ENCODE assay signal across 24 cellular contexts in the genomic region with DNA sequence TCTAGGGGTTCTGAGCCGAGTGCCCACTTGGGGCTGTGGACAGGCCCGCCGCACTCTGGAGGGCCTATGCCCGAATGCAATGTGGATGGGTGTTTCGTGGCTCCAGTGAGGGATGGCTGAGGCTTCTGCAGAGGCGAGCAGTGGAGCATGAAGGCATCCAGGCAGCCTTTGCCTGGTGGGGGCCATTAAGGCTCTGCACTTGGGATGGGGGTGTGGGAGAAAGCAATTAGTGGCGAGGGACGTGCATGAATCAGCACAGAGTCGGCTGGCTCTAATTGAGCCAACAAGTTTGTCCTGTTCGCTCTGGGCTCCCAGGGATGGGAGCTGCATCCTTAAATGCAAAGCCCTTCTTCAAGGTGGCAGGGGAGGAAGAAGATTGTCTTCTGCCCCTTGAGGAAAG.
A peak's percentile ranks its signal among the peaks of the same experiment; 100 is the strongest.
DNase-seq lines count a peak whose midpoint lies in the region; ATAC-seq lines count a peak whose summit lies in the region.
"Had no signal": no experiment of that assay in that cellular context is flagged by ENCODE, and none has a peak within 500 bp of the region (broad histone marks: within the 10 kb centered on the region; RNA-seq: fewer than 3 reads in every experiment).

No MANE protein-coding gene starts in this region.

- peak; percentile 43 for DNase-seq in DMS79 treated with DMSO at 0.1 percent for 48 hours (lab: John Stamatoyannopoulos, UW)
- peak; percentile 13 for DNase-seq in NCI-H446 treated with DMSO at 0.1 percent for 48 hours (lab: John Stamatoyannopoulos, UW)
- peak; percentile 2 for DNase-seq in kidney tubule cell (ENCODE audit: low spot score)
- peak; percentile 65 for DNase-seq in retina
- DNase-seq in SHP77 treated with DMSO at 0.1 percent for 48 hours (lab: John Stamatoyannopoulos, UW): no peak
- no peak for DNase-seq in activated effector memory CD4-positive, alpha-beta T cell treated with anti-CD3 and anti-CD28 coated beads, Interleukin-2, amount 50 U/mL, for 16 hours
- DNase-seq: Calu3; CD8-positive, alpha-beta memory T cell; EL; GDM1; GOT3; HCEC 1CT; IMR-90; KG1; MG63; NCI-H1694; NCI-H2029 treated with DMSO at 0.1 percent for 48 hours; NCI-H524 treated with DMSO at 0.1 percent for 48 hours; NCI-H774; PC-3; SJCRH30 had no signal

- no peak for ATAC-seq in HG03045 (IDR thresholded peaks at IDR 0.05; ENCODE audit: unreplicated experiment)
- ATAC-seq: GM12878, PC-3, SK-N-SH treated with all-trans-retinoic acid at 6 μM for 48 hours had no signal

Comparison
In these comparisons a context has a peak if more than half of its experiments do, and no peak if none do; other contexts are left out.
1. DNase-seq: peak in DMS79 treated with DMSO at 0.1 percent for 48 hours (single experiment), NCI-H446 treated with DMSO at 0.1 percent for 48 hours (single experiment), kidney tubule cell (single experiment) and retina (single experiment); none in SHP77 treated with DMSO at 0.1 percent for 48 hours (single experiment) and activated effector memory CD4-positive, alpha-beta T cell treated with anti-CD3 and anti-CD28 coated beads, Interleukin-2, amount 50 U/mL, for 16 hours (single experiment).